22 cellular contexts compared by ENCODE assay signal in genomic region chrX:17525266-17525665, GRCh38.
"Had no signal": no experiment of that assay in that cellular context is flagged by ENCODE, and none has a peak within 500 bp of the region (broad histone marks: within the 10 kb centered on the region; RNA-seq: fewer than 3 reads in every experiment).

No MANE protein-coding gene starts in this region.

- H3K9me3 Mint-ChIP-seq: activated naive CD4-positive, alpha-beta T cell treated with anti-CD3 and anti-CD28 coated beads, Interleukin-2, amount 50 U/mL, for 72 hours; activated T-helper 17 cell treated with anti-CD3 and anti-CD28 coated beads, Interleukin-2, amount 50 U/mL, for 72 hours; naive thymus-derived CD8-positive, alpha-beta T cell; stimulated activated effector memory CD8-positive, alpha-beta T cell treated with anti-CD3 and anti-CD28 coated beads, Interleukin-12 subunit alpha, Interleukin-12 subunit beta, amount 100 ng/mL, for 72 hours; T-helper 2 cell treated with Interferon-gamma antibody and Interleukin-4, amounts not matched to agents 5 μg/mL and 100 μg/mL, for 36 hours had no signal

- H3K27me3 ChIP-seq: ascending aorta, heart right ventricle, stomach, suprapubic skin, tibial nerve had no signal

- H3K36me3 ChIP-seq: ascending aorta, heart right ventricle, lower lobe of right lung, stomach, suprapubic skin, tibial nerve had no signal

- H3K9me3 ChIP-seq: ascending aorta, heart right ventricle, lower lobe of right lung, psoas muscle, stomach, suprapubic skin, tibial nerve had no signal

- H3K27ac Mint-ChIP-seq: activated CD8-positive, alpha-beta T cell treated with anti-CD3 and anti-CD28 coated beads, Interleukin-2, amount 10 ng/mL, durations not matched to agents 7 days and 5 days; activated naive CD4-positive, alpha-beta T cell treated with anti-CD3 and anti-CD28 coated beads, Interleukin-2, amount 50 U/mL, for 72 hours; activated T-helper 17 cell treated with anti-CD3 and anti-CD28 coated beads, Interleukin-2, amount 50 U/mL, for 72 hours; naive thymus-derived CD8-positive, alpha-beta T cell; stimulated activated effector memory CD8-positive, alpha-beta T cell treated with anti-CD3 and anti-CD28 coated beads, Interleukin-12 subunit alpha, Interleukin-12 subunit beta, amount 100 ng/mL, for 72 hours; T-cell; T-helper 2 cell treated with Interferon-gamma antibody and Interleukin-4, amounts not matched to agents 5 μg/mL and 100 μg/mL, for 36 hours had no signal

- H3K27me3 Mint-ChIP-seq: activated T-helper 17 cell treated with anti-CD3 and anti-CD28 coated beads, Interleukin-2, amount 50 U/mL, for 72 hours had no signal

- H3K4me3 Mint-ChIP-seq: activated CD8-positive, alpha-beta T cell treated with anti-CD3 and anti-CD28 coated beads, Interleukin-2, amount 10 ng/mL, durations not matched to agents 7 days and 5 days; activated T-helper 17 cell treated with anti-CD3 and anti-CD28 coated beads, Interleukin-2, amount 50 U/mL, for 72 hours; naive thymus-derived CD8-positive, alpha-beta T cell; stimulated activated effector memory CD8-positive, alpha-beta T cell treated with anti-CD3 and anti-CD28 coated beads, Interleukin-12 subunit alpha, Interleukin-12 subunit beta, amount 100 ng/mL, for 72 hours; T-cell; T-helper 2 cell treated with Interferon-gamma antibody and Interleukin-4, amounts not matched to agents 5 μg/mL and 100 μg/mL, for 36 hours had no signal

- H3K27ac ChIP-seq: ascending aorta, heart right ventricle, lower lobe of right lung, psoas muscle, stomach, suprapubic skin, tibial nerve, VCaP had no signal

- H3K4me3 ChIP-seq: ascending aorta, heart right ventricle, lower lobe of right lung, psoas muscle, stomach, suprapubic skin, tibial nerve had no signal

- DNase-seq: activated CD4-positive, alpha-beta T cell treated with anti-CD3 and anti-CD28 coated beads for 1 hour; activated CD4-positive, alpha-beta T cell treated with anti-CD3 and anti-CD28 coated beads, Interleukin-2, amount 50 U/mL, for 1 hour; activated CD8-positive, alpha-beta T cell treated with anti-CD3 and anti-CD28 coated beads, Interleukin-2, amount 10 ng/mL, durations not matched to agents 7 days and 5 days; activated T-cell treated with anti-CD3 and anti-CD28 coated beads, Interleukin-2, amount 50 U/mL, for 1 hour; central memory CD4-positive, alpha-beta T cell; effector memory CD4-positive, alpha-beta T cell; heart right ventricle; lower lobe of right lung; naive thymus-derived CD8-positive, alpha-beta T cell; psoas muscle; right cardiac atrium; stimulated activated CD4-positive, alpha-beta T cell treated with anti-CD3 and anti-CD28 coated beads, Interleukin-2, amount 100 ng/mL, for 24 hours; stomach; T-cell had no signal

- ATAC-seq: activated CD8-positive, alpha-beta T cell treated with anti-CD3 and anti-CD28 coated beads, Interleukin-2, amount 10 ng/mL, durations not matched to agents 7 days and 5 days; activated naive CD4-positive, alpha-beta T cell treated with anti-CD3 and anti-CD28 coated beads, Interleukin-2, amount 50 U/mL, for 72 hours; activated T-helper 17 cell treated with anti-CD3 and anti-CD28 coated beads, Interleukin-2, amount 50 U/mL, for 72 hours; heart right ventricle; lower lobe of right lung; naive thymus-derived CD8-positive, alpha-beta T cell; psoas muscle; right cardiac atrium; stimulated activated effector memory CD8-positive, alpha-beta T cell treated with anti-CD3 and anti-CD28 coated beads, Interleukin-12 subunit alpha, Interleukin-12 subunit beta, amount 100 ng/mL, for 72 hours; T-cell had no signal

- H3K4me1 Mint-ChIP-seq: activated T-helper 17 cell treated with anti-CD3 and anti-CD28 coated beads, Interleukin-2, amount 50 U/mL, for 72 hours; stimulated activated effector memory CD8-positive, alpha-beta T cell treated with anti-CD3 and anti-CD28 coated beads, Interleukin-12 subunit alpha, Interleukin-12 subunit beta, amount 100 ng/mL, for 72 hours; T-cell had no signal

- H3K36me3 Mint-ChIP-seq: activated naive CD4-positive, alpha-beta T cell treated with anti-CD3 and anti-CD28 coated beads, Interleukin-2, amount 50 U/mL, for 72 hours; naive thymus-derived CD8-positive, alpha-beta T cell; stimulated activated effector memory CD8-positive, alpha-beta T cell treated with anti-CD3 and anti-CD28 coated beads, Interleukin-12 subunit alpha, Interleukin-12 subunit beta, amount 100 ng/mL, for 72 hours; T-cell had no signal

- H3K4me1 ChIP-seq: psoas muscle had no signal
